ENCODE assay signal across 2 cellular contexts in genomic region chr20:46731770-46732169, GRCh38.
TF ChIP-seq lines count a peak whose summit lies in the region.

No MANE protein-coding gene starts in this region.

TF ChIP-seq in GM23338, 12 proteins besides CTCF, POLR2A, EP300 and RAD21:
- no peak for TF ChIP-seq ZNF331 (CRISPR knock-in tag; IDR thresholded peaks at IDR 0.05; ENCODE audit: low read depth)
- TF ChIP-seq POLR2AphosphoS5 (IDR thresholded peaks at IDR 0.05; ENCODE audit: low read depth) = no peak
- TF ChIP-seq EZH2phosphoT487 (IDR thresholded peaks at IDR 0.05; ENCODE audit: unreplicated experiment) = no peak
- no peak for TF ChIP-seq CREB1 (CRISPR knock-in tag; IDR thresholded peaks at IDR 0.05; ENCODE audit: low read depth)
- no peak for TF ChIP-seq REST (IDR thresholded peaks at IDR 0.05; ENCODE audit: unreplicated experiment)
- TF ChIP-seq ETS1 (IDR thresholded peaks at IDR 0.05) = no peak
- no peak for TF ChIP-seq JUNB (IDR thresholded peaks at IDR 0.05; ENCODE audit: unreplicated experiment)
- TF ChIP-seq STAT1 (IDR thresholded peaks at IDR 0.05; ENCODE audit: unreplicated experiment) = no peak
- TF ChIP-seq NANOG (IDR thresholded peaks at IDR 0.05; ENCODE audit: borderline replicate concordance) = no peak
- no peak for TF ChIP-seq ZNF114 (CRISPR knock-in tag; IDR thresholded peaks at IDR 0.05)
- TF ChIP-seq EZH2 (IDR thresholded peaks at IDR 0.05; ENCODE audit: low read depth, unreplicated experiment) = no peak
- TF ChIP-seq ZNF462 (CRISPR knock-in tag; IDR thresholded peaks at IDR 0.05) = no peak

TF ChIP-seq in K562, 482 proteins besides CTCF, POLR2A, EP300 and RAD21 (continued from another document):
- TF ChIP-seq RBM25 (IDR thresholded peaks at IDR 0.05; ENCODE audit: low read depth, low read length, severe bottlenecking) (peak; percentile 34), GTF2E2 (tag; IDR thresholded peaks at IDR 0.05) (no peak), PBX2 (CRISPR knock-in tag; IDR thresholded peaks at IDR 0.05; ENCODE audit: low read depth) (peak; percentile 71), PBX2 (tag; conservative IDR thresholded peaks at IDR 0.05; ENCODE audit: low read depth) (peak; percentile 73), FOS (IDR thresholded peaks at IDR 0.05; ENCODE audit: extremely low read depth, insufficient read length) (peak; percentile 58), SP2 (IDR thresholded peaks at IDR 0.05; ENCODE audit: extremely low read depth, low read depth, low read length, poor library complexity, severe bottlenecking) (peak; percentile 40), MBD2 (IDR thresholded peaks at IDR 0.05; ENCODE audit: borderline replicate concordance, low read depth) (peak; percentile 28; the same call in 1 of the 2 replicates), NFYB (IDR thresholded peaks at IDR 0.05; ENCODE audit: extremely low read depth, insufficient read length) (peak; percentile 59), PKNOX1 (IDR thresholded peaks at IDR 0.05) (peak; percentile 97)
TF ChIP-seq in K562: peak in this region for 7.
